In genomic region chr16:50024207-50024606, GRCh38 we compare ENCODE assay signal across 9 cellular contexts. TPM values are rescaled to one million over a fixed set of nuclear protein-coding genes. Genes with fewer than 3 reads are reported as not detected.
DNase-seq lines count a peak whose midpoint lies in the region; ATAC-seq and TF ChIP-seq lines count a peak whose summit lies in the region.
"Had no signal": no experiment of that assay in that cellular context is flagged by ENCODE, and none has a peak within 500 bp of the region (broad histone marks: within the 10 kb centered on the region; RNA-seq: fewer than 3 reads in every experiment).

No MANE protein-coding gene starts in this region.

- no peak overlapping the region for H3K9ac ChIP-seq in SK-N-SH
- H3K9ac ChIP-seq in duodenal mucosa (ENCODE audit: low read depth in 1 of 2, low read length in 2 of 2), result peak overlapping the region in 1 of 2 donors; percentile 0

- H3K4me1 Mint-ChIP-seq in progenitor cell of endocrine pancreas (ENCODE audit: low read depth), result peaks cover 27% of the 10 kb centered on the region

- H3K4me1 ChIP-seq in SK-N-SH (ENCODE audit: control insufficient read depth in 1 of 2, insufficient read depth in 2 of 2, low read depth in 1 of 2, low read length in 1 of 2) (peaks cover 5 to 14% of the 10 kb centered on the region in 2 experiments; a peak in 3 of 4 replicates), duodenal mucosa (ENCODE audit: control insufficient read depth in 1 of 2, insufficient read depth in 2 of 2, low read length in 2 of 2) (peaks cover 6 to 10% of the 10 kb centered on the region in 2 donors), upper lobe of right lung (peaks cover 17% of the 10 kb centered on the region)

- peak overlapping the region; percentile 20 for H3K27ac Mint-ChIP-seq in progenitor cell of endocrine pancreas

- no peak for ATAC-seq in SK-N-SH treated with all-trans-retinoic acid at 6 μM for 48 hours
- ATAC-seq in upper lobe of right lung, result no peak
- ATAC-seq in GM18858 (IDR thresholded peaks at IDR 0.05; ENCODE audit: unreplicated experiment), result no peak

- H2AFZ ChIP-seq in SK-N-SH (ENCODE audit: low read depth), result peak overlapping the region; percentile 98

- H3K27me3 ChIP-seq in SK-N-SH (ENCODE audit: insufficient read depth), result no peaks in the 10 kb centered on the region
- H3K27me3 ChIP-seq in MG63, result no peaks in the 10 kb centered on the region
- no peaks in the 10 kb centered on the region for H3K27me3 ChIP-seq in duodenal mucosa (ENCODE audit: control insufficient read depth in 1 of 2, insufficient read depth in 2 of 2, low read length in 2 of 2)
- H3K27me3 ChIP-seq in upper lobe of right lung, result no peaks in the 10 kb centered on the region

- H3K79me2 ChIP-seq in SK-N-SH (ENCODE audit: insufficient read depth), result peaks cover 41% of the 10 kb centered on the region

- H3K4me3 ChIP-seq in SK-N-SH (ENCODE audit: low read depth in 2 of 2, low read length in 1 of 2) (no peak overlapping the region), MG63 (peak overlapping the region; percentile 78; the same call in 1 of the 2 replicates), duodenal mucosa (ENCODE audit: low read depth in 1 of 2, low read length in 2 of 2) (peak overlapping the region; percentile 27 to 28), upper lobe of right lung (no peak overlapping the region)

- no peak for TF ChIP-seq RAD21 in SK-N-SH (IDR thresholded peaks at IDR 0.05; ENCODE audit: low read length)

- POLR2A ChIA-PET in SK-N-SH (lab: Yijun Ruan, JAX), result no interaction called here

- H3K9me3 Mint-ChIP-seq in progenitor cell of endocrine pancreas (ENCODE audit: low read depth), result no peaks in the 10 kb centered on the region

- no peaks in the 10 kb centered on the region for H3K9me2 ChIP-seq in SK-N-SH

- H3K4me3 Mint-ChIP-seq in progenitor cell of endocrine pancreas (ENCODE audit: low read depth), result peak overlapping the region; percentile 95

- H3K27ac ChIP-seq in SK-N-SH (ENCODE audit: low read depth in 2 of 2, low read length in 1 of 2) (peak overlapping the region in 1 of 2 experiments; percentile 21; a peak in 2 of 4 replicates), duodenal mucosa (ENCODE audit: low read depth, low read length) (no peak overlapping the region), upper lobe of right lung (no peak overlapping the region)
- H3K27ac ChIP-seq: 22Rv1 had no signal

- no peaks in the 10 kb centered on the region for H4K20me1 ChIP-seq in SK-N-SH (ENCODE audit: insufficient read depth)

- no peaks in the 10 kb centered on the region for H3K9me3 ChIP-seq in SK-N-SH
- H3K9me3 ChIP-seq in MG63, result no peaks in the 10 kb centered on the region
- no peaks in the 10 kb centered on the region for H3K9me3 ChIP-seq in duodenal mucosa (ENCODE audit: control insufficient read depth in 1 of 2, low read length in 2 of 2)
- no peaks in the 10 kb centered on the region for H3K9me3 ChIP-seq in upper lobe of right lung

- 90% methylated on average over 11 of the region's 11 CpGs for WGBS in SK-N-SH (ENCODE audit: low lambda C conversion rate)

- no peaks in the 10 kb centered on the region for H3K27me3 Mint-ChIP-seq in progenitor cell of endocrine pancreas

- H3K4me2 ChIP-seq in SK-N-SH, result peak overlapping the region; percentile 65; the same call in 1 of the 2 replicates

- no peak for TF ChIP-seq EP300 in SK-N-SH (IDR thresholded peaks at IDR 0.05; ENCODE audit: borderline replicate concordance in 1 of 2, low read depth in 1 of 2, low read length in 1 of 2)

- H3K36me3 ChIP-seq in SK-N-SH (replicated peaks in 1 of 2; ENCODE audit: control insufficient read depth in 1 of 2, insufficient read depth in 2 of 2, low read length in 1 of 2), result peaks cover 10 to 12% of the 10 kb centered on the region in 2 experiments
- no peaks in the 10 kb centered on the region; the same call in 1 of the 2 replicates for H3K36me3 ChIP-seq in MG63
- peaks cover 0 to under 1% of the 10 kb centered on the region in 2 donors for H3K36me3 ChIP-seq in duodenal mucosa (ENCODE audit: control insufficient read depth in 1 of 2, insufficient read depth in 2 of 2, low read length in 2 of 2)
- H3K36me3 ChIP-seq in upper lobe of right lung, result peaks cover 15% of the 10 kb centered on the region

- no peaks in the 10 kb centered on the region for H3F3A ChIP-seq in SK-N-SH (replicated peaks; ENCODE audit: insufficient read depth)

- intact Hi-C loops in upper lobe of right lung (cut with DNase I), result no loop called here

- H3K36me3 Mint-ChIP-seq in progenitor cell of endocrine pancreas (ENCODE audit: insufficient read depth), result no peaks in the 10 kb centered on the region

- CTCF ChIA-PET in SK-N-SH (lab: Yijun Ruan, JAX), result interaction anchor here (0.8 to 3.4 kb wide), 40 partner anchors 10 to 782 kb away, joined by 3 to 82 read pairs (median 6); no protein-coding TSS in a partner anchor

- DNase-seq in SK-N-SH (no peak), MG63 (no peak), progenitor cell of endocrine pancreas (ENCODE audit: low spot score, unreplicated experiment) (no peak), upper lobe of right lung (no peak), HPDE6-E6E7 (ENCODE audit: extremely low spot score) (no peak)

- TF ChIP-seq CTCF in SK-N-SH (IDR thresholded peaks at IDR 0.05) (no peak), progenitor cell of endocrine pancreas (IDR thresholded peaks at IDR 0.05; ENCODE audit: unreplicated experiment) (no peak), upper lobe of right lung (IDR thresholded peaks at IDR 0.05) (no peak)

TF ChIP-seq in SK-N-SH, 30 proteins besides CTCF, POLR2A, EP300 and RAD21 (continues in another document):
- no peak for TF ChIP-seq TAF1 (IDR thresholded peaks at IDR 0.05; ENCODE audit: borderline replicate concordance, low read depth, low read length)
- TF ChIP-seq MEF2A (IDR thresholded peaks at IDR 0.05; ENCODE audit: borderline replicate concordance, low read depth), result no peak
- no peak for TF ChIP-seq REST (IDR thresholded peaks at IDR 0.05; ENCODE audit: low read depth, low read length)

TF ChIP-seq in SK-N-SH treated with all-trans-retinoic acid at 6 μM for 48 hours, 23 proteins besides CTCF, POLR2A, EP300 and RAD21:
- TF ChIP-seq ZNF565 (CRISPR knock-in tag; conservative IDR thresholded peaks at IDR 0.05; ENCODE audit: low read depth) (no peak), SNAI2 (CRISPR knock-in tag; IDR thresholded peaks at IDR 0.05) (no peak), ZNF8 (CRISPR knock-in tag; IDR thresholded peaks at IDR 0.05) (no peak), TCF4 (CRISPR knock-in tag; IDR thresholded peaks at IDR 0.05; ENCODE audit: borderline replicate concordance) (no peak)

RNA-seq across cellular contexts. Expression of gene CNEP1R1, which starts 0.8 kb away (rescaled TPM):
- polyA plus RNA-seq in SK-N-SH (2012; rRNA removed), result 19.2 and 21.6 TPM in 2 replicates
- 22.5 and 26.6 TPM in 2 replicates for polyA plus RNA-seq in SK-N-SH (2012; cell fraction: cytosol; rRNA removed)
- polyA plus RNA-seq in SK-N-SH (2012; cell fraction: nucleus; rRNA removed), result 13.6 and 27.7 TPM in 2 replicates
- 16.7 and 20.0 TPM in 2 replicates for total RNA-seq in MG63 (2014; rRNA removed; shearing (Covaris generic); ENCODE audit: low replicate concordance)
- 28.0 and 28.4 TPM in 2 replicates for total RNA-seq in progenitor cell of endocrine pancreas
- 21.9 TPM for total RNA-seq in upper lobe of right lung

RNA-seq across cellular contexts. Expression of gene HEATR3, which starts 41.6 kb away (rescaled TPM):
- polyA plus RNA-seq in SK-N-SH (2012; rRNA removed), result 10.1 and 12.9 TPM in 2 replicates
- polyA plus RNA-seq in SK-N-SH (2012; cell fraction: cytosol; rRNA removed), result 8.2 and 9.1 TPM in 2 replicates
- polyA plus RNA-seq in SK-N-SH (2012; cell fraction: nucleus; rRNA removed), result 21.4 and 33.1 TPM in 2 replicates
- total RNA-seq in MG63 (2014; rRNA removed; shearing (Covaris generic); ENCODE audit: low replicate concordance), result 11.4 and 11.5 TPM in 2 replicates
- 18.1 and 19.6 TPM in 2 replicates for total RNA-seq in progenitor cell of endocrine pancreas
- 16.8 TPM for total RNA-seq in upper lobe of right lung

Comparison
In these comparisons a context has a peak if more than half of its experiments do, and no peak if none do; other contexts are left out.
1. H3K4me3 ChIP-seq: peak in MG63 (single experiment) and duodenal mucosa (2 of 2); none in SK-N-SH (0 of 2) and upper lobe of right lung (single experiment).